In the genomic region with DNA sequence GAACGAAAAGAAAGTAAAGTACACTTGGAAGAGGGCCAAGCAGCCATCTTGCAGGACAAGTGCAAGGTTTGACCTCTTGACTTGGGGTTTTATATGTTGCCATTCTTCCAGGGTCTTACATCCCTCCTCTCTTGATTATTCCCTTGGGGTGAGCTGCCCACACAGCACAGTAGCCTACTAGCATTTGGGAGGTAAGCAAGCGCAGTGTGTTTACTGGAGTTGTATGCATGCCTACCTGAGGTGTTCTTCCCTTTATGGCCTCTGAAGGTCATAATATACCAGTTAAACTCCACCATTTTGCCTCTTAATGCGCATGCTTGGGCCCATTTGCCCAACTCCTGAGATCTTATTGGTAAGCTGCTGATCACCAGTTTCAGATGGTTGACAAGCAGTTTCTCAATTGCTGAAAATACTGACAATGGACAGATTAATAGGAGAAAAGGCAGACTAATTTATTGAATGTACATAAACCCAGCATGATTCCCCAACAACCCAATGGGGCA, we compare ENCODE assay signal across 24 cellular contexts.
"Had no signal": no experiment of that assay in that cellular context is flagged by ENCODE, and none has a peak within 500 bp of the region (broad histone marks: within the 10 kb centered on the region; RNA-seq: fewer than 3 reads in every experiment).

No MANE protein-coding gene starts in this region.

- H3K9me2 ChIP-seq: SK-N-SH had no signal

- H3K4me1 Mint-ChIP-seq: IgD-negative memory B cell, T-cell had no signal

- H3K9ac ChIP-seq: SK-N-SH had no signal

- H3K4me3 Mint-ChIP-seq: IgD-negative memory B cell, T-cell had no signal

- H3K27ac Mint-ChIP-seq: IgD-negative memory B cell, T-cell had no signal

- ATAC-seq: T-cell had no signal

- H3K36me3 Mint-ChIP-seq: IgD-negative memory B cell, T-cell had no signal

- DNase-seq: KBM-7, NCI-H1092, NCI-H1105 treated with DMSO at 0.1 percent for 48 hours, NCI-H1417 treated with DMSO at 0.1 percent for 48 hours, NCI-H146, NCI-H1694 treated with DMSO at 0.1 percent for 48 hours, NCI-H2029, NCI-H2081 treated with DMSO at 0.1 percent for 48 hours, NCI-H2171, NCI-H226, NCI-H446, NCI-H510A treated with DMSO at 0.1 percent for 48 hours, NCI-H526, NCI-H748 treated with DMSO at 0.1 percent for 48 hours, Right ventricle myocardium superior, RPMI8226, SIG-M5, SK-N-SH, SW 1271, T-cell had no signal

- H3K27ac ChIP-seq: HL-60 had no signal

- H3K4me2 ChIP-seq: SK-N-SH had no signal

- H3K9me3 ChIP-seq: SK-N-SH had no signal

- FAIRE-seq: HTR-8/SVneo, RCC 7860 had no signal
